9 cellular contexts compared by ENCODE assay signal in genomic region chr4:113394730-113395530, GRCh38.
DNase-seq lines count a peak whose midpoint lies in the region; ATAC-seq and TF ChIP-seq lines count a peak whose summit lies in the region.
"Had no signal": no experiment of that assay in that cellular context is flagged by ENCODE, and none has a peak within 500 bp of the region (broad histone marks: within the 10 kb centered on the region; RNA-seq: fewer than 3 reads in every experiment).

No MANE protein-coding gene starts in this region.

- H3K36me3 ChIP-seq in Caco-2 (ENCODE audit: control insufficient read depth, insufficient read depth, low read length): no peaks in the 10 kb centered on the region
- H3K36me3 ChIP-seq in mesendoderm (ENCODE audit: control insufficient read depth, insufficient read depth, low read length): no peaks in the 10 kb centered on the region

- no peaks in the 10 kb centered on the region for H3K27me3 Mint-ChIP-seq in Caco-2 (ENCODE audit: insufficient read depth, unreplicated experiment)
- H3K27me3 Mint-ChIP-seq in activated CD4-positive, alpha-beta T cell treated with anti-CD3 and anti-CD28 coated beads, Interleukin-2, amount 10 ng/mL, durations not matched to agents 24 days and 14 days: peaks cover 5% of the 10 kb centered on the region
- peaks cover 2 to 6% of the 10 kb centered on the region in 2 donors for H3K27me3 Mint-ChIP-seq in stimulated activated naive B cell treated with anti-CD40 and anti-IgM and Interleukin-4, amounts not matched to agents 10 μg/mL and 1 μg/mL and 100 μg/mL, for 72 hours

- H3K4me3 Mint-ChIP-seq in Caco-2 (ENCODE audit: unreplicated experiment): no peak overlapping the region
- H3K4me3 Mint-ChIP-seq in activated CD4-positive, alpha-beta T cell treated with anti-CD3 and anti-CD28 coated beads, Interleukin-2, amount 10 ng/mL, durations not matched to agents 24 days and 14 days: no peak overlapping the region
- H3K4me3 Mint-ChIP-seq in stimulated activated naive B cell treated with anti-CD40 and anti-IgM and Interleukin-4, amounts not matched to agents 10 μg/mL and 1 μg/mL and 100 μg/mL, for 72 hours: no peak overlapping the region

- H3K79me2 ChIP-seq in mesendoderm (ENCODE audit: control insufficient read depth, insufficient read depth, low read length): no peaks in the 10 kb centered on the region

- peaks cover 7% of the 10 kb centered on the region for H3K4me1 Mint-ChIP-seq in Caco-2 (ENCODE audit: low read depth, unreplicated experiment)
- peaks cover 2% of the 10 kb centered on the region for H3K4me1 Mint-ChIP-seq in activated CD4-positive, alpha-beta T cell treated with anti-CD3 and anti-CD28 coated beads, Interleukin-2, amount 10 ng/mL, durations not matched to agents 24 days and 14 days
- H3K4me1 Mint-ChIP-seq in stimulated activated naive B cell treated with anti-CD40 and anti-IgM and Interleukin-4, amounts not matched to agents 10 μg/mL and 1 μg/mL and 100 μg/mL, for 72 hours: no peaks in the 10 kb centered on the region

- no CpG with 5 or more reads among the region's 11 CpGs for WGBS in mesendoderm (ENCODE audit: extremely low coverage, insufficient coverage, low lambda C conversion rate)

- H3K79me1 ChIP-seq in mesendoderm (ENCODE audit: low read length): no peaks in the 10 kb centered on the region

- no peak overlapping the region for H3K23ac ChIP-seq in mesendoderm (ENCODE audit: low read length)

- H3K18ac ChIP-seq in mesendoderm (ENCODE audit: low read length): no peak overlapping the region

- DNase-seq in Caco-2 (peak; percentile 57 to 80), NCI-H510A (lab: John Stamatoyannopoulos, UW) (peak; percentile 36), mesendoderm (peak; percentile 87)
- DNase-seq in activated CD4-positive, alpha-beta T cell treated with anti-CD3 and anti-CD28 coated beads, Interleukin-2, amount 10 ng/mL, durations not matched to agents 24 days and 14 days: peak; percentile 90
- DNase-seq in effector CD8-positive, alpha-beta T cell (lab: John Stamatoyannopoulos, UW): peak; percentile 5
- peak; percentile 29 for DNase-seq in stimulated activated naive B cell treated with anti-CD40 and anti-IgM and Interleukin-4, amounts not matched to agents 10 μg/mL and 1 μg/mL and 100 μg/mL, for 72 hours

- no peak overlapping the region for H3K27ac Mint-ChIP-seq in Caco-2 (ENCODE audit: unreplicated experiment)
- no peak overlapping the region for H3K27ac Mint-ChIP-seq in activated CD4-positive, alpha-beta T cell treated with anti-CD3 and anti-CD28 coated beads, Interleukin-2, amount 10 ng/mL, durations not matched to agents 24 days and 14 days
- no peak overlapping the region for H3K27ac Mint-ChIP-seq in stimulated activated naive B cell treated with anti-CD40 and anti-IgM and Interleukin-4, amounts not matched to agents 10 μg/mL and 1 μg/mL and 100 μg/mL, for 72 hours

- no peak overlapping the region for H2BK15ac ChIP-seq in mesendoderm (replicated peaks; ENCODE audit: low read depth)

- no peak overlapping the region for H4K5ac ChIP-seq in mesendoderm (ENCODE audit: low read length)

- H3K27me3 ChIP-seq in Caco-2 (replicated peaks; ENCODE audit: control insufficient read depth, insufficient read depth, low read length) (no peaks in the 10 kb centered on the region), mesendoderm (ENCODE audit: insufficient read depth, low read length, poor library complexity) (no peaks in the 10 kb centered on the region)

- no peak overlapping the region for H2AK5ac ChIP-seq in mesendoderm (ENCODE audit: low read length)

- H3K4me3 ChIP-seq in Caco-2 (ENCODE audit: low read depth, low read length) (no peak overlapping the region), mesendoderm (ENCODE audit: low read length) (no peak overlapping the region)

- CTCF ChIA-PET in Caco-2 (lab: Charles Lee): interaction anchor here (0.6 to 1.4 kb wide), 11 partner anchors 13 to 484 kb away, joined by 3 to 15 read pairs (median 3); no protein-coding TSS in a partner anchor

- no peaks in the 10 kb centered on the region for H3K9me3 Mint-ChIP-seq in Caco-2 (ENCODE audit: unreplicated experiment)
- no peaks in the 10 kb centered on the region for H3K9me3 Mint-ChIP-seq in activated CD4-positive, alpha-beta T cell treated with anti-CD3 and anti-CD28 coated beads, Interleukin-2, amount 10 ng/mL, durations not matched to agents 24 days and 14 days
- H3K9me3 Mint-ChIP-seq in stimulated activated naive B cell treated with anti-CD40 and anti-IgM and Interleukin-4, amounts not matched to agents 10 μg/mL and 1 μg/mL and 100 μg/mL, for 72 hours: no peaks in the 10 kb centered on the region

- H3K9me3 ChIP-seq in Caco-2: no peaks in the 10 kb centered on the region

- H2BK120ac ChIP-seq in mesendoderm (ENCODE audit: low read depth, low read length): no peak overlapping the region

- no peak overlapping the region for H3K27ac ChIP-seq in mesendoderm (ENCODE audit: low read depth, low read length)
- H3K27ac ChIP-seq: epithelial cell of prostate had no signal

- H3K56ac ChIP-seq in mesendoderm (ENCODE audit: low read length): no peak overlapping the region

- H3K4me2 ChIP-seq in mesendoderm (ENCODE audit: low read length): no peak overlapping the region

- intact Hi-C loops in Caco-2 (cut with micrococcal nuclease; ENCODE audit: unreplicated experiment): loop anchor here (1.0 to 5.0 kb wide), 10 partner anchors 37 to 984 kb away; partner anchors contain the start of gene CAMK2D
- intact Hi-C loops in activated CD4-positive, alpha-beta T cell treated with anti-CD3 and anti-CD28 coated beads, Interleukin-2, amount 10 ng/mL, durations not matched to agents 24 days and 14 days (cut with micrococcal nuclease): loop anchor here (1.0 to 10.0 kb wide), 11 partner anchors 50 to 1300 kb away; no protein-coding TSS in a partner anchor

- H3K9ac ChIP-seq in mesendoderm (ENCODE audit: low read length): no peak overlapping the region

- no peak overlapping the region for H2BK5ac ChIP-seq in mesendoderm (ENCODE audit: low read length)

- peak; percentile 52 to 84 for TF ChIP-seq CTCF in Caco-2 (IDR thresholded peaks at IDR 0.05; ENCODE audit: insufficient read depth in 1 of 2, low read depth in 1 of 2, low read length in 1 of 2, severe bottlenecking in 1 of 2, unreplicated experiment in 1 of 2)

- no peaks in the 10 kb centered on the region for H3K36me3 Mint-ChIP-seq in Caco-2 (ENCODE audit: insufficient read depth, unreplicated experiment)
- no peaks in the 10 kb centered on the region for H3K36me3 Mint-ChIP-seq in activated CD4-positive, alpha-beta T cell treated with anti-CD3 and anti-CD28 coated beads, Interleukin-2, amount 10 ng/mL, durations not matched to agents 24 days and 14 days (ENCODE audit: low read depth)
- H3K36me3 Mint-ChIP-seq in stimulated activated naive B cell treated with anti-CD40 and anti-IgM and Interleukin-4, amounts not matched to agents 10 μg/mL and 1 μg/mL and 100 μg/mL, for 72 hours: no peaks in the 10 kb centered on the region

- ATAC-seq in GM19397 (IDR thresholded peaks at IDR 0.05; ENCODE audit: unreplicated experiment) (peak; percentile 91), HG03460 (IDR thresholded peaks at IDR 0.05; ENCODE audit: unreplicated experiment) (peak; percentile 94)
- peak; percentile 94 to 98 for ATAC-seq in stimulated activated naive B cell treated with anti-CD40 and anti-IgM and Interleukin-4, amounts not matched to agents 10 μg/mL and 1 μg/mL and 100 μg/mL, for 72 hours (replicated peaks)

- no peak overlapping the region for H3K4ac ChIP-seq in mesendoderm (ENCODE audit: low read depth, low read length)

- BruUV-seq in Caco-2 (replicated peaks; lab: Mats Ljungman, UMichigan): no TSS peak

- POLR2A ChIA-PET in Caco-2 (lab: Charles Lee): no interaction called here

- H4K8ac ChIP-seq in mesendoderm (ENCODE audit: low read depth, low read length): no peak overlapping the region

- H3K4me1 ChIP-seq in Caco-2 (peaks cover 19% of the 10 kb centered on the region), mesendoderm (ENCODE audit: control insufficient read depth, low read depth, low read length) (no peaks in the 10 kb centered on the region)

Comparison
In these comparisons a context has a peak if more than half of its experiments do, and no peak if none do; other contexts are left out.
1. DNase-seq: peak in every context shown above with its lines; median percentile 90 in activated CD4-positive, alpha-beta T cell treated with anti-CD3 and anti-CD28 coated beads, Interleukin-2, amount 10 ng/mL, durations not matched to agents 24 days and 14 days; 87 in mesendoderm; 68 in Caco-2; 36 in NCI-H510A; 29 in stimulated activated naive B cell treated with anti-CD40 and anti-IgM and Interleukin-4, amounts not matched to agents 10 μg/mL and 1 μg/mL and 100 μg/mL, for 72 hours; 5 in effector CD8-positive, alpha-beta T cell.